8 cellular contexts compared by ENCODE assay signal in the genomic region with DNA sequence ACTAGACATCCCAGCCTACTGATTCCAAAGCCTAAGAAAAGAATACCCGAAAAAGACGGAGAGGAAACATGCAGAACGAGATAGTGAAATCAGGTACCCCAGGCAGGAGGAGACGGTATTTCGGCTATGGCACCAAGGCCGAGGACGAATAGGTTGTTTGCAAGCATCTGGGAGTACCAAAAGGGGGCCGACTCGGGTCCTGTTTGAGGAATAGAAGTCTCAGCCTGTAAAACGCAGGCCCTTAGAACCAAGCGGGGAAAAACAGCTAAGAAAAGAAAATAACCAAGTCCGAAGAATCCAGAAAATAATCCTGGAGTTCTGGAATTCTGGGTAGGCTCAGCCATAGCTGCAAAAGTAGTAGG. TPM values are rescaled to one million over a fixed set of nuclear protein-coding genes. Genes with fewer than 3 reads are reported as not detected.
A peak's percentile ranks its signal among the peaks of the same experiment; 100 is the strongest.
DNase-seq lines count a peak whose midpoint lies in the region; ATAC-seq and TF ChIP-seq lines count a peak whose summit lies in the region.

No MANE protein-coding gene starts in this region.

- peak overlapping the region; percentile 96 for H3K27ac ChIP-seq in fibroblast of lung (ENCODE audit: insufficient read depth, low read length)

- no peaks in the 10 kb centered on the region for H3K9me3 Mint-ChIP-seq in activated B cell treated with CpG ODN at 0.5 μM for 24 hours

- H3K4me3 ChIP-seq in fibroblast of lung (replicated peaks in 1 of 4; ENCODE audit: control extremely low read depth in 1 of 4, insufficient read depth in 1 of 4, low read depth in 3 of 4, low read length in 4 of 4) (peak overlapping the region; percentile 86 to 98 (median 93)), retinal pigment epithelial cell (ENCODE audit: low read length) (peak overlapping the region; percentile 97)

- POLR2A ChIA-PET in activated B cell treated with CpG ODN at 0.5 μM for 24 hours (lab: Charles Lee) = interaction anchor here (0.6 to 4.5 kb wide), 18 partner anchors 8 to 1017 kb away, joined by 3 to 57 read pairs (median 4); partner anchors contain the start of genes ATP5MC1, FAM117A, KAT7 and SPOP

- H3K9me3 ChIP-seq in fibroblast of lung (ENCODE audit: control insufficient read depth, insufficient read depth, low read depth, low read length) = no peaks in the 10 kb centered on the region

- TF ChIP-seq CTCF in activated B cell treated with CpG ODN at 0.5 μM for 24 hours (IDR thresholded peaks at IDR 0.05) (no peak), fibroblast of lung (conservative IDR thresholded peaks at IDR 0.05 in 1 of 2, IDR thresholded peaks at IDR 0.05 in 1 of 2; ENCODE audit: low read depth in 1 of 2, low read length in 2 of 2) (peak in 1 of 2 donors; percentile 12), retinal pigment epithelial cell (conservative IDR thresholded peaks at IDR 0.05; ENCODE audit: low read depth, low read length) (peak; percentile 11)

- peak overlapping the region; percentile 93 for H2AFZ ChIP-seq in fibroblast of lung (ENCODE audit: low read length)

- H4K20me1 ChIP-seq in fibroblast of lung (ENCODE audit: control insufficient read depth, extremely low read depth, insufficient read depth, low read length) = no peaks in the 10 kb centered on the region

- peaks cover 13% of the 10 kb centered on the region for H3K79me2 ChIP-seq in fibroblast of lung (ENCODE audit: control insufficient read depth, insufficient read depth, low read length)

- peak; percentile 33 for DNase-seq in activated CD8-positive, alpha-beta memory T cell treated with anti-CD3 and anti-CD28 coated beads, Interleukin-2, amount 50 U/mL, for 4 hours
- no peak for DNase-seq in activated CD8-positive, alpha-beta memory T cell treated with anti-CD3 and anti-CD28 coated beads, Interleukin-2, amount 50 U/mL, for 48 hours
- DNase-seq in activated B cell treated with CpG ODN at 0.5 μM for 24 hours = no peak
- DNase-seq in fibroblast of lung (ENCODE audit: low read depth in 2 of 2) = no peak
- DNase-seq in retinal pigment epithelial cell (ENCODE audit: low read depth) = no peak
- no peak for DNase-seq in AG08395 (ENCODE audit: low spot score)
- no peak for DNase-seq in epidermal melanocyte (ENCODE audit: insufficient read length, low spot score)

- H3K4me1 ChIP-seq in fibroblast of lung (ENCODE audit: control insufficient read depth, extremely low read depth, insufficient read depth, low read length) = peaks cover 5% of the 10 kb centered on the region

- peak overlapping the region; percentile 98 for H3K9ac ChIP-seq in fibroblast of lung (ENCODE audit: insufficient read depth, low read length)

- no peaks in the 10 kb centered on the region for H3K27me3 ChIP-seq in fibroblast of lung (ENCODE audit: control insufficient read depth, insufficient read depth, low read length)

- H3K27me3 Mint-ChIP-seq in activated B cell treated with CpG ODN at 0.5 μM for 24 hours = no peaks in the 10 kb centered on the region

- H3K4me2 ChIP-seq in fibroblast of lung (ENCODE audit: extremely low read depth, insufficient read depth, low read length) = peak overlapping the region; percentile 82

- intact Hi-C loops in activated B cell treated with CpG ODN at 0.5 μM for 24 hours (cut with micrococcal nuclease) = loop anchor here (5.0 kb wide), 2 partner anchors 290 to 295 kb away; partner anchors contain the start of genes DLX3 and PHB1

- CTCF ChIA-PET in activated B cell treated with CpG ODN at 0.5 μM for 24 hours (lab: Charles Lee) = interaction anchor here (0.9 to 3.1 kb wide), 8 partner anchors 9 to 137 kb away, joined by 3 to 22 read pairs (median 10); partner anchors contain the start of genes FAM117A and KAT7

- H3K4me3 Mint-ChIP-seq in activated B cell treated with CpG ODN at 0.5 μM for 24 hours = peak overlapping the region; percentile 93

- peak overlapping the region; percentile 99 for H3K27ac Mint-ChIP-seq in activated B cell treated with CpG ODN at 0.5 μM for 24 hours

- peaks cover 44% of the 10 kb centered on the region for H3K4me1 Mint-ChIP-seq in activated B cell treated with CpG ODN at 0.5 μM for 24 hours

- ATAC-seq in activated B cell treated with CpG ODN at 0.5 μM for 24 hours (ENCODE audit: low read depth) (no peak), GM21786 (IDR thresholded peaks at IDR 0.05; ENCODE audit: unreplicated experiment) (no peak)

- H3K36me3 Mint-ChIP-seq in activated B cell treated with CpG ODN at 0.5 μM for 24 hours (ENCODE audit: low read depth) = peaks cover 68% of the 10 kb centered on the region

- peaks cover 17% of the 10 kb centered on the region for H3K36me3 ChIP-seq in fibroblast of lung (ENCODE audit: control insufficient read depth, insufficient read depth, low read length)

RNA-seq across cellular contexts. Expression of gene SLC35B1, which starts 0.5 kb away (rescaled TPM):
- 51.8 and 53.8 TPM in 2 replicates for total RNA-seq in activated B cell treated with CpG ODN at 0.5 μM for 24 hours
- 36.2 and 36.3 TPM in 2 replicates for total RNA-seq in fibroblast of lung
- polyA plus RNA-seq in fibroblast of lung = 56.9 and 68.2 TPM in 2 replicates
- 53.0 and 71.5 TPM in 2 replicates for polyA plus RNA-seq in fibroblast of lung (2012)
- 141 and 161 TPM in 2 replicates for polyA minus RNA-seq in fibroblast of lung (ENCODE audit: low replicate concordance)

RNA-seq across cellular contexts. Expression of gene SPOP, which starts 29.3 kb away (rescaled TPM):
- total RNA-seq in activated B cell treated with CpG ODN at 0.5 μM for 24 hours (57.4 and 65.8 TPM in 2 replicates), fibroblast of lung (89.6 and 112 TPM in 2 replicates)
- 35.0 and 46.7 TPM in 2 replicates for polyA plus RNA-seq in fibroblast of lung
- polyA plus RNA-seq in fibroblast of lung (2012) = 29.9 and 37.6 TPM in 2 replicates
- 75.2 and 157 TPM in 2 replicates for polyA minus RNA-seq in fibroblast of lung (ENCODE audit: low replicate concordance)

RNA-seq across cellular contexts. Expression of gene FAM117A, which starts 56.7 kb away (rescaled TPM):
- total RNA-seq in activated B cell treated with CpG ODN at 0.5 μM for 24 hours (27.7 and 30.0 TPM in 2 replicates), fibroblast of lung (1.0 and 3.3 TPM in 2 replicates)
- 2.3 and 2.4 TPM in 2 replicates for polyA plus RNA-seq in fibroblast of lung
- 1.8 and 2.6 TPM in 2 replicates for polyA plus RNA-seq in fibroblast of lung (2012)
- polyA minus RNA-seq in fibroblast of lung (ENCODE audit: low replicate concordance) = 2.6 and 11.3 TPM in 2 replicates
